8 cellular contexts compared by ENCODE assay signal in genomic region chr5:138544171-138545134, GRCh38. TPM values are rescaled to one million over a fixed set of nuclear protein-coding genes. Genes with fewer than 3 reads are reported as not detected.
DNase-seq lines count a peak whose midpoint lies in the region; ATAC-seq and TF ChIP-seq lines count a peak whose summit lies in the region.

No MANE protein-coding gene starts in this region.

- peak overlapping the region; percentile 99 to 100 (median 100) for H3K27ac Mint-ChIP-seq in CD14-positive monocyte

- BruUV-seq in mammary epithelial cell (replicated peaks; lab: Mats Ljungman, UMichigan): no TSS peak

- H3K9me2 ChIP-seq in Loucy (replicated peaks; ENCODE audit: low read depth, low read length): no peaks in the 10 kb centered on the region

- H3K79me2 ChIP-seq in Loucy (ENCODE audit: insufficient read depth, low read length): peaks cover 68% of the 10 kb centered on the region
- H3K79me2 ChIP-seq in mammary epithelial cell (ENCODE audit: insufficient read depth, low read length): peaks cover 93% of the 10 kb centered on the region

- no peaks in the 10 kb centered on the region for H3K36me3 ChIP-seq in Loucy (ENCODE audit: insufficient read depth, low read length)
- H3K36me3 ChIP-seq in mammary epithelial cell (ENCODE audit: insufficient read depth, low read length): peaks cover 9% of the 10 kb centered on the region
- no peaks in the 10 kb centered on the region for H3K36me3 ChIP-seq in urinary bladder (ENCODE audit: insufficient read depth)

- H3K27me3 ChIP-seq in Loucy (ENCODE audit: insufficient read depth, low read length, poor library complexity, severe bottlenecking) (no peaks in the 10 kb centered on the region), mammary epithelial cell (ENCODE audit: insufficient read depth, low read length) (no peaks in the 10 kb centered on the region)

- dilution Hi-C loops in mammary epithelial cell (cut with HindIII; ENCODE audit: low sequenced_read_pairs): no loop called here

- H3K4me3 ChIP-seq in Loucy (ENCODE audit: low read length, poor library complexity, severe bottlenecking): peak overlapping the region; percentile 92
- peak overlapping the region; percentile 74 to 96 (median 82) for H3K4me3 ChIP-seq in mammary epithelial cell (replicated peaks in 1 of 3; ENCODE audit: insufficient read depth in 1 of 3, low read depth in 2 of 3, low read length in 3 of 3)
- H3K4me3 ChIP-seq in urinary bladder (ENCODE audit: low read depth, low read length): peak overlapping the region; percentile 56

- peaks cover 7 to 9% of the 10 kb centered on the region in 2 donors for H3K36me3 Mint-ChIP-seq in CD14-positive monocyte

- H3K9me3 ChIP-seq in Loucy (ENCODE audit: insufficient read depth, low read depth, low read length) (no peaks in the 10 kb centered on the region), mammary epithelial cell (replicated peaks; ENCODE audit: insufficient read depth, low read length) (no peaks in the 10 kb centered on the region)

- 49% methylated on average over 15 of the region's 17 CpGs for WGBS in mammary epithelial cell (ENCODE audit: low coverage, missing lambda C conversion rate)
- 55% methylated on average over 17 of the region's 17 CpGs for WGBS in urinary bladder

- H3F3A ChIP-seq in Loucy (ENCODE audit: low read depth): no peaks in the 10 kb centered on the region

- in situ Hi-C loops in mammary epithelial cell (cut with MboI; ENCODE audit: low sequenced_read_pairs in 2 of 2): loop anchor here (10.0 to 25.0 kb wide), 2 partner anchors 80 to 357 kb away; partner anchors contain the start of genes BRD8 (in 1 of the 2), EGR1 (in 1 of the 2) and KIF20A (in 1 of the 2)

- DNase-seq in CD14-positive monocyte (ENCODE audit: low spot score): no peak
- peak; percentile 30 for DNase-seq in mammary epithelial cell
- peak; percentile 14 to 49 for DNase-seq in lung microvascular endothelial cell (ENCODE audit: low read depth in 2 of 2)
- no peak for DNase-seq in putamen (ENCODE audit: low spot score)
- no peak for DNase-seq in sciatic nerve (ENCODE audit: low spot score)

- CTCF ChIA-PET in mammary epithelial cell (lab: Charles Lee; ENCODE audit: low non-redundant PET): interaction anchor here (0.6 kb wide), 1 partner anchor 41 kb away, joined by 3 read pairs; no protein-coding TSS in a partner anchor

- H2AFZ ChIP-seq in Loucy (ENCODE audit: low read length) (no peak overlapping the region), mammary epithelial cell (ENCODE audit: low read depth, low read length) (peak overlapping the region; percentile 93)

- H4K20me1 ChIP-seq in Loucy (ENCODE audit: insufficient read depth, low read length, poor library complexity, severe bottlenecking): peaks cover 38% of the 10 kb centered on the region
- H4K20me1 ChIP-seq in mammary epithelial cell (ENCODE audit: insufficient read depth, low read length): no peaks in the 10 kb centered on the region

- peaks cover 56% of the 10 kb centered on the region for H3K4me1 Mint-ChIP-seq in CD14-positive monocyte

- H3K27me3 Mint-ChIP-seq in CD14-positive monocyte (ENCODE audit: low read depth in 3 of 3): no peaks in the 10 kb centered on the region

- peak overlapping the region; percentile 100 for H3K27ac ChIP-seq in mammary epithelial cell (ENCODE audit: insufficient read depth, low read depth, low read length)
- peak overlapping the region; percentile 92 for H3K27ac ChIP-seq in urinary bladder (ENCODE audit: low read depth)

- peak overlapping the region; percentile 98 to 100 for H3K4me3 Mint-ChIP-seq in CD14-positive monocyte

- peaks cover 30% of the 10 kb centered on the region for H3K4me1 ChIP-seq in Loucy (ENCODE audit: insufficient read depth, low read length, poor library complexity, severe bottlenecking)
- peaks cover 29% of the 10 kb centered on the region for H3K4me1 ChIP-seq in mammary epithelial cell (ENCODE audit: insufficient read depth, low read length)
- peaks cover 3% of the 10 kb centered on the region for H3K4me1 ChIP-seq in urinary bladder (ENCODE audit: insufficient read depth)

- intact Hi-C loops in CD14-positive monocyte (cut with micrococcal nuclease): loop anchor here (5.0 to 10.0 kb wide), 3 partner anchors 80 to 370 kb away; partner anchors contain the start of genes BRD8 (in 1 of the 2), EGR1 (in 1 of the 2), KDM3B (in 1 of the 2) and KIF20A (in 1 of the 2)
- intact Hi-C loops in mammary epithelial cell (cut with micrococcal nuclease): loop anchor here (5.0 kb wide), 1 partner anchor 37 kb away; no protein-coding TSS in a partner anchor
- intact Hi-C loops in sciatic nerve (cut with DNase I): no loop called here

- no peak for TF ChIP-seq CTCF in CD14-positive monocyte (IDR thresholded peaks at IDR 0.05)
- TF ChIP-seq CTCF in Loucy (conservative IDR thresholded peaks at IDR 0.05; ENCODE audit: low read length): no peak
- TF ChIP-seq CTCF in mammary epithelial cell (conservative IDR thresholded peaks at IDR 0.05 in 1 of 2, IDR thresholded peaks at IDR 0.05 in 1 of 2; ENCODE audit: extremely low read depth in 1 of 2, insufficient read depth in 1 of 2, low read depth in 1 of 2, low read length in 2 of 2): no peak

- H3K9me3 Mint-ChIP-seq in CD14-positive monocyte: peaks cover 0 to 2% (median 0%) of the 10 kb centered on the region in 7 donors

- peak overlapping the region; percentile 92 for H3K9ac ChIP-seq in Loucy (ENCODE audit: low read depth, low read length, poor library complexity, severe bottlenecking)
- peak overlapping the region; percentile 100 for H3K9ac ChIP-seq in mammary epithelial cell (ENCODE audit: insufficient read depth, low read length)

- ATAC-seq in GM18498 (IDR thresholded peaks at IDR 0.05; ENCODE audit: unreplicated experiment) (no peak), sciatic nerve (no peak)

- peak overlapping the region; percentile 83 for H3K4me2 ChIP-seq in Loucy (ENCODE audit: low read depth, low read length, poor library complexity, severe bottlenecking)
- H3K4me2 ChIP-seq in mammary epithelial cell (ENCODE audit: insufficient read depth, low read depth, low read length): peak overlapping the region; percentile 88

RNA-seq across cellular contexts. Expression of gene ETF1, which starts 1.4 kb away (rescaled TPM):
- polyA plus RNA-seq in CD14-positive monocyte (10 to 100 TPM; 61.6 to 71.4 TPM), mammary epithelial cell (73.8 TPM), urinary bladder (62.0 TPM)
- total RNA-seq in mammary epithelial cell (100 to 1,000 TPM; 167 to 200 TPM), lung microvascular endothelial cell (71.3 and 76.0 TPM in 2 replicates), urinary bladder (66.3 TPM), sciatic nerve (74.2 TPM)
- polyA minus RNA-seq in mammary epithelial cell: 86.8 TPM

RNA-seq across cellular contexts. Expression of gene HSPA9, which starts 30.7 kb away (rescaled TPM):
- polyA plus RNA-seq in CD14-positive monocyte (10 to 100 TPM; 67.8 to 82.4 TPM), mammary epithelial cell (154 TPM), urinary bladder (126 TPM)
- total RNA-seq in mammary epithelial cell (100 to 1,000 TPM; 301 to 332 TPM), lung microvascular endothelial cell (156 and 187 TPM in 2 replicates), urinary bladder (159 TPM), sciatic nerve (152 TPM)
- 418 TPM for polyA minus RNA-seq in mammary epithelial cell

Comparison
In these comparisons a context has a peak if more than half of its experiments do, and no peak if none do; other contexts are left out.
1. DNase-seq: peak in mammary epithelial cell (single experiment) and lung microvascular endothelial cell (2 of 2); none in CD14-positive monocyte (single experiment), putamen (single experiment) and sciatic nerve (single experiment).
2. Peak in every context shown above with its lines, with median percentiles within 50 percentile points of each other: H3K4me3 ChIP-seq.